In genomic region chr11:14029971-14030531, GRCh38 we compare ENCODE assay signal across 7 cellular contexts.
DNase-seq lines count a peak whose midpoint lies in the region; ATAC-seq and TF ChIP-seq lines count a peak whose summit lies in the region.

No MANE protein-coding gene starts in this region.

- H3K4me1 ChIP-seq in right cardiac atrium (ENCODE audit: control insufficient read depth, insufficient read depth, low read length) (peaks cover 11% of the 10 kb centered on the region), transverse colon (peaks cover 9 to 36% (median 17%) of the 10 kb centered on the region in 4 donors)

- 29% methylated on average over 10 of the region's 10 CpGs for WGBS in right cardiac atrium
- 34 to 38% methylated on average over 6 to 10 of the region's 10 CpGs for WGBS in transverse colon (ENCODE audit: low coverage in 1 of 2), 2 donors

- intact Hi-C loops in right cardiac atrium (cut with DNase I) (no loop called here), transverse colon (cut with DNase I; ENCODE audit: low total_unique reads) (no loop called here)

- peaks cover 13 to 16% of the 10 kb centered on the region in 2 donors for H3K27me3 Mint-ChIP-seq in natural killer cell treated with Interleukin-12 subunit alpha and Interleukin-12 subunit beta and Interleukin-15 and Interleukin-18, amount 100 ng/mL, for 72 hours
- no peaks in the 10 kb centered on the region for H3K27me3 Mint-ChIP-seq in nephron progenitor cell (ENCODE audit: low read depth, poor library complexity)

- TF ChIP-seq POLR2A in transverse colon (IDR thresholded peaks at IDR 0.05) = no peak

- H3K4me3 Mint-ChIP-seq in natural killer cell treated with Interleukin-12 subunit alpha and Interleukin-12 subunit beta and Interleukin-15 and Interleukin-18, amount 100 ng/mL, for 72 hours = no peak overlapping the region
- H3K4me3 Mint-ChIP-seq in nephron progenitor cell = no peak overlapping the region

- H3K9me3 ChIP-seq in right cardiac atrium (ENCODE audit: control insufficient read depth, low read length) (no peaks in the 10 kb centered on the region), transverse colon (no peaks in the 10 kb centered on the region)

- no peak overlapping the region for H3K4me3 ChIP-seq in LNCaP clone FGC (ENCODE audit: low read depth, low read length)
- no peak overlapping the region for H3K4me3 ChIP-seq in right cardiac atrium (ENCODE audit: low read length)
- no peak overlapping the region for H3K4me3 ChIP-seq in transverse colon

- H3K9me3 Mint-ChIP-seq in natural killer cell treated with Interleukin-12 subunit alpha and Interleukin-12 subunit beta and Interleukin-15 and Interleukin-18, amount 100 ng/mL, for 72 hours = no peaks in the 10 kb centered on the region
- no peaks in the 10 kb centered on the region for H3K9me3 Mint-ChIP-seq in nephron progenitor cell

- no peak overlapping the region for H3K27ac Mint-ChIP-seq in natural killer cell treated with Interleukin-12 subunit alpha and Interleukin-12 subunit beta and Interleukin-15 and Interleukin-18, amount 100 ng/mL, for 72 hours
- H3K27ac Mint-ChIP-seq in nephron progenitor cell = no peak overlapping the region

- H3K27me3 ChIP-seq in right cardiac atrium (ENCODE audit: control insufficient read depth, insufficient read depth) (no peaks in the 10 kb centered on the region), transverse colon (no peaks in the 10 kb centered on the region)

- H3K4me1 Mint-ChIP-seq in natural killer cell treated with Interleukin-12 subunit alpha and Interleukin-12 subunit beta and Interleukin-15 and Interleukin-18, amount 100 ng/mL, for 72 hours (ENCODE audit: low read depth in 2 of 2) = no peaks in the 10 kb centered on the region
- peaks cover 39% of the 10 kb centered on the region for H3K4me1 Mint-ChIP-seq in nephron progenitor cell

- peak overlapping the region; percentile 21 for H3K27ac ChIP-seq in right cardiac atrium (ENCODE audit: low read length)
- peak overlapping the region; percentile 53 to 67 (median 60) for H3K27ac ChIP-seq in transverse colon

- H3K36me3 Mint-ChIP-seq in natural killer cell treated with Interleukin-12 subunit alpha and Interleukin-12 subunit beta and Interleukin-15 and Interleukin-18, amount 100 ng/mL, for 72 hours = no peaks in the 10 kb centered on the region
- no peaks in the 10 kb centered on the region for H3K36me3 Mint-ChIP-seq in nephron progenitor cell (ENCODE audit: low read depth)

- in situ Hi-C loops in transverse colon (cut with MboI; ENCODE audit: low pct_ligation_motif_present in 1 of 4, low pct_unique_long_range_greater_than_20kb in 1 of 4, low sequenced_read_pairs in 3 of 4) = no loop called here

- no peak for TF ChIP-seq CTCF in LNCaP clone FGC (IDR thresholded peaks at IDR 0.05; ENCODE audit: control insufficient read depth, extremely low read depth, insufficient read depth)
- TF ChIP-seq CTCF in transverse colon (IDR thresholded peaks at IDR 0.05) = no peak
- TF ChIP-seq CTCF in nephron progenitor cell (IDR thresholded peaks at IDR 0.05) = no peak

- peak; percentile 93 for DNase-seq in LNCaP clone FGC (ENCODE audit: low read depth)
- peak; percentile 57 for DNase-seq in amniotic epithelial cell (ENCODE audit: low read depth)
- peak; percentile 70 to 91 (median 90) for DNase-seq in right cardiac atrium
- peak; percentile 50 for DNase-seq in transverse colon
- DNase-seq in natural killer cell treated with Interleukin-12 subunit alpha and Interleukin-12 subunit beta and Interleukin-15 and Interleukin-18, amount 100 ng/mL, for 72 hours (ENCODE audit: low spot score) = no peak
- DNase-seq in nephron progenitor cell = no peak

- no peak for TF ChIP-seq EP300 in transverse colon (IDR thresholded peaks at IDR 0.05; ENCODE audit: low read depth)

- no peaks in the 10 kb centered on the region for H3K36me3 ChIP-seq in transverse colon

- ATAC-seq in right cardiac atrium (peak; percentile 82 to 86), HG03095 (IDR thresholded peaks at IDR 0.05; ENCODE audit: unreplicated experiment) (no peak)
- ATAC-seq in natural killer cell treated with Interleukin-12 subunit alpha and Interleukin-12 subunit beta and Interleukin-15 and Interleukin-18, amount 100 ng/mL, for 72 hours = no peak

Comparison
In these comparisons a context has a peak if more than half of its experiments do, and no peak if none do; other contexts are left out.
1. DNase-seq: peak in LNCaP clone FGC (single experiment), amniotic epithelial cell (single experiment), right cardiac atrium (3 of 3) and transverse colon (single experiment); none in natural killer cell treated with Interleukin-12 subunit alpha and Interleukin-12 subunit beta and Interleukin-15 and Interleukin-18, amount 100 ng/mL, for 72 hours (single experiment) and nephron progenitor cell (single experiment).
2. ATAC-seq: peak in right cardiac atrium (2 of 2); none in HG03095 (single experiment) and natural killer cell treated with Interleukin-12 subunit alpha and Interleukin-12 subunit beta and Interleukin-15 and Interleukin-18, amount 100 ng/mL, for 72 hours (0 of 2).